25 cellular contexts compared by ENCODE assay signal in the genomic region with DNA sequence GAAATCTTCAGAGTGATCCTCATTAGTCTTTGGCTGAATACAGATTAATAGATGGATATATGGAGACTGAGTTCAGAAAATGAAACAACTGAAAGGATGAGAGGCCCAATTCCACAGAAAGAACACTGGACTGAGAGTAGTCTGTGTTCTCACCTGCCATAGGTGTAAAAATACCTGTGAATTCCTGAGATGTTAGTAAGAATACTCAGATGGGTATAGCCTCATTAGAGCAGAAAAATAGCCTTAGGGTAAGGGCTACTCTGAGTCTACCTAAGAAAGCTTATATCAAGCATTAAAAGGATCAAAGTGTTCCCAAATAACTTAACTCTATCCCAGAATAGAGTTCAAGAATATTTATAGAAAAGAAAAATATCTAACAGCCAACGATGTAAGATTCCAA.
DNase-seq lines count a peak whose midpoint lies in the region; ATAC-seq, FAIRE-seq and TF ChIP-seq lines count a peak whose summit lies in the region.
"Had no signal": no experiment of that assay in that cellular context is flagged by ENCODE, and none has a peak within 500 bp of the region (broad histone marks: within the 10 kb centered on the region; RNA-seq: fewer than 3 reads in every experiment).

No MANE protein-coding gene starts in this region.

- no peak overlapping the region for H3K27ac Mint-ChIP-seq in MCF 10A (ENCODE audit: low read depth, unreplicated experiment)
- H3K27ac Mint-ChIP-seq: B cell; CD4-positive, CD25-positive, alpha-beta regulatory T cell; CD8-positive, alpha-beta T cell; HFFc6 had no signal

- intact Hi-C loops in MCF 10A (cut with micrococcal nuclease): no loop called here
- intact Hi-C loops in mammary epithelial cell (cut with micrococcal nuclease): no loop called here

- H3K27ac ChIP-seq in mammary epithelial cell (ENCODE audit: insufficient read depth, low read depth, low read length) (no peak overlapping the region), keratinocyte (ENCODE audit: control insufficient read depth, insufficient read depth, low read length) (no peak overlapping the region), suprapubic skin (no peak overlapping the region)
- H3K27ac ChIP-seq: 22Rv1, BLaER1, C4-2B had no signal

- no peak for ATAC-seq in GM21737 (IDR thresholded peaks at IDR 0.05; ENCODE audit: unreplicated experiment)
- ATAC-seq: CD8-positive, alpha-beta T cell; GM12878 had no signal

- CTCF ChIA-PET in MCF 10A (lab: Yijun Ruan, JAX) (interaction anchor here (0.6 kb wide), 1 partner anchor 66 kb away, joined by 3 read pairs; no protein-coding TSS in a partner anchor), mammary epithelial cell (lab: Charles Lee; ENCODE audit: low non-redundant PET) (no interaction called here)

- no peaks in the 10 kb centered on the region for H3K9me1 ChIP-seq in keratinocyte (ENCODE audit: control insufficient read depth, extremely low read depth, insufficient read depth, low read length)

- no peak for TF ChIP-seq EP300 in suprapubic skin (IDR thresholded peaks at IDR 0.05)

- H4K20me1 ChIP-seq in mammary epithelial cell (ENCODE audit: insufficient read depth, low read length): no peaks in the 10 kb centered on the region
- H4K20me1 ChIP-seq in keratinocyte (ENCODE audit: control insufficient read depth, extremely low read depth, insufficient read depth, low read length): no peaks in the 10 kb centered on the region
- H4K20me1 ChIP-seq: BLaER1 had no signal

- no peaks in the 10 kb centered on the region for H3K4me1 ChIP-seq in mammary epithelial cell (ENCODE audit: insufficient read depth, low read length)
- no peaks in the 10 kb centered on the region for H3K4me1 ChIP-seq in keratinocyte (ENCODE audit: control insufficient read depth, extremely low read depth, insufficient read depth, low read length)
- no peaks in the 10 kb centered on the region for H3K4me1 ChIP-seq in suprapubic skin
- H3K4me1 ChIP-seq: BLaER1, Caco-2 had no signal

- H3K79me2 ChIP-seq in mammary epithelial cell (ENCODE audit: insufficient read depth, low read length) (no peaks in the 10 kb centered on the region), keratinocyte (ENCODE audit: control insufficient read depth, insufficient read depth, low read length) (no peaks in the 10 kb centered on the region)

- POLR2A ChIA-PET in MCF 10A (lab: Yijun Ruan, JAX): interaction anchor here (0.8 kb wide), 1 partner anchor 13 kb away, joined by 4 read pairs; no protein-coding TSS in a partner anchor

- peaks cover 24% of the 10 kb centered on the region for H3K9me3 Mint-ChIP-seq in MCF 10A (ENCODE audit: unreplicated experiment)

- dilution Hi-C loops in mammary epithelial cell (cut with HindIII; ENCODE audit: low sequenced_read_pairs): no loop called here
- dilution Hi-C loops in keratinocyte (cut with MboI; ENCODE audit: extremely low pct_ligation_motif_present, low sequenced_read_pairs): no loop called here

- no peak for TF ChIP-seq POLR2A in suprapubic skin (IDR thresholded peaks at IDR 0.05)

- H3K27me3 ChIP-seq in mammary epithelial cell (ENCODE audit: insufficient read depth, low read length) (no peaks in the 10 kb centered on the region), keratinocyte (ENCODE audit: control insufficient read depth, extremely low read depth, insufficient read depth, low read length) (no peaks in the 10 kb centered on the region), suprapubic skin (no peaks in the 10 kb centered on the region)
- H3K27me3 ChIP-seq: BLaER1 had no signal

- no peak for TF ChIP-seq CTCF in MCF 10A (IDR thresholded peaks at IDR 0.05; ENCODE audit: unreplicated experiment)
- no peak for TF ChIP-seq CTCF in mammary epithelial cell (conservative IDR thresholded peaks at IDR 0.05 in 1 of 2, IDR thresholded peaks at IDR 0.05 in 1 of 2; ENCODE audit: extremely low read depth in 1 of 2, insufficient read depth in 1 of 2, low read depth in 1 of 2, low read length in 2 of 2)
- TF ChIP-seq CTCF in epithelial cell of esophagus (IDR thresholded peaks at IDR 0.05; ENCODE audit: insufficient read depth, low read depth, low read length, missing control alignments): no peak
- TF ChIP-seq CTCF in keratinocyte (optimal IDR thresholded peaks at IDR 0.05 in 1 of 3, IDR thresholded peaks at IDR 0.05 in 1 of 3, conservative IDR thresholded peaks at IDR 0.05 in 1 of 3; ENCODE audit: extremely low read depth in 1 of 3, insufficient read depth in 2 of 3, low read length in 3 of 3): no peak
- no peak for TF ChIP-seq CTCF in suprapubic skin (IDR thresholded peaks at IDR 0.05)

- H3K9me3 ChIP-seq in mammary epithelial cell (replicated peaks; ENCODE audit: insufficient read depth, low read length): peaks cover 2% of the 10 kb centered on the region
- H3K9me3 ChIP-seq in keratinocyte (ENCODE audit: control insufficient read depth, low read depth, low read length): no peaks in the 10 kb centered on the region
- no peaks in the 10 kb centered on the region for H3K9me3 ChIP-seq in suprapubic skin
- H3K9me3 ChIP-seq: BLaER1, Caco-2, HAP-1 had no signal

- no peak overlapping the region for H3K4me3 Mint-ChIP-seq in MCF 10A (ENCODE audit: unreplicated experiment)
- H3K4me3 Mint-ChIP-seq: B cell; CD4-positive, CD25-positive, alpha-beta regulatory T cell; CD8-positive, alpha-beta T cell; HFFc6 had no signal

- H3K9ac ChIP-seq in mammary epithelial cell (ENCODE audit: insufficient read depth, low read length) (no peak overlapping the region), keratinocyte (ENCODE audit: control insufficient read depth, extremely low read depth, insufficient read depth, low read length) (no peak overlapping the region)
- H3K9ac ChIP-seq: BLaER1 had no signal

- DNase-seq in MCF 10A (ENCODE audit: unreplicated experiment) (peak; percentile 8), mammary epithelial cell (no peak), epithelial cell of esophagus (ENCODE audit: low read depth) (peak; percentile 62), keratinocyte (ENCODE audit: low read depth, low spot score) (peak; percentile 0), renal cortical epithelial cell (ENCODE audit: low read depth) (peak; percentile 0), suprapubic skin (ENCODE audit: low spot score in 2 of 2) (no peak), GM19239 (ENCODE audit: insufficient read length, low spot score) (no peak)
- DNase-seq: Caco-2; CD4-positive, CD25-positive, alpha-beta regulatory T cell; CD8-positive, alpha-beta T cell; DMS153; DMS79; EL; GDM1; GOT3; HFFc6 had no signal

- no peaks in the 10 kb centered on the region for H3K27me3 Mint-ChIP-seq in MCF 10A (ENCODE audit: insufficient read depth, unreplicated experiment)
- H3K27me3 Mint-ChIP-seq: B cell; CD4-positive, CD25-positive, alpha-beta regulatory T cell had no signal

- no peak overlapping the region for H2AFZ ChIP-seq in mammary epithelial cell (ENCODE audit: low read depth, low read length)
- H2AFZ ChIP-seq in keratinocyte (ENCODE audit: control insufficient read depth, low read length): no peak overlapping the region

- in situ Hi-C loops in mammary epithelial cell (cut with MboI; ENCODE audit: low sequenced_read_pairs in 2 of 2): no loop called here

- WGBS in mammary epithelial cell (ENCODE audit: low coverage, missing lambda C conversion rate): 47% methylated on average over 1 of the region's 1 CpG
- whole genome bisulfite sequencing in suprapubic skin: 43% methylated on average over 1 of the region's 1 CpG

- H3K36me3 Mint-ChIP-seq in MCF 10A (ENCODE audit: insufficient read depth, unreplicated experiment): no peaks in the 10 kb centered on the region
- H3K36me3 Mint-ChIP-seq: CD4-positive, CD25-positive, alpha-beta regulatory T cell; CD8-positive, alpha-beta T cell had no signal

- H3K4me2 ChIP-seq in mammary epithelial cell (ENCODE audit: insufficient read depth, low read depth, low read length) (no peak overlapping the region), keratinocyte (ENCODE audit: control insufficient read depth, extremely low read depth, insufficient read depth, low read depth, low read length) (no peak overlapping the region)
- H3K4me2 ChIP-seq: BLaER1 had no signal

- no TSS peak for BruUV-seq in MCF 10A (replicated peaks; lab: Mats Ljungman, UMichigan)
- no TSS peak for BruUV-seq in mammary epithelial cell (replicated peaks; lab: Mats Ljungman, UMichigan)

- no peak for FAIRE-seq in keratinocyte (lab: Jason Lieb, UNC)
- no peak for FAIRE-seq in GM19239 (lab: Jason Lieb, UNC)
- FAIRE-seq: A204.1, GM12878, H54 had no signal

- no peaks in the 10 kb centered on the region for H3K4me1 Mint-ChIP-seq in MCF 10A (ENCODE audit: insufficient read depth, unreplicated experiment)
- H3K4me1 Mint-ChIP-seq: B cell; CD4-positive, CD25-positive, alpha-beta regulatory T cell had no signal

- H3K36me3 ChIP-seq in mammary epithelial cell (ENCODE audit: insufficient read depth, low read length) (no peaks in the 10 kb centered on the region), keratinocyte (ENCODE audit: control insufficient read depth in 2 of 2, extremely low read depth in 1 of 2, insufficient read depth in 2 of 2, low read length in 2 of 2) (no peaks in the 10 kb centered on the region), suprapubic skin (no peaks in the 10 kb centered on the region)
- H3K36me3 ChIP-seq: BLaER1, HAP-1 had no signal

- H3K4me3 ChIP-seq in mammary epithelial cell (replicated peaks in 1 of 3; ENCODE audit: insufficient read depth in 1 of 3, low read depth in 2 of 3, low read length in 3 of 3) (no peak overlapping the region), epithelial cell of esophagus (ENCODE audit: low read length) (no peak overlapping the region), keratinocyte (ENCODE audit: control insufficient read depth in 2 of 3, extremely low read depth in 1 of 3, insufficient read depth in 2 of 3, low read depth in 1 of 3, low read length in 3 of 3) (no peak overlapping the region), suprapubic skin (no peak overlapping the region)
- H3K4me3 ChIP-seq: BLaER1, GM12878, HAP-1 had no signal

Comparison
In these comparisons a context has a peak if more than half of its experiments do, and no peak if none do; other contexts are left out.
1. DNase-seq: peak in MCF 10A (single experiment), epithelial cell of esophagus (single experiment), keratinocyte (single experiment) and renal cortical epithelial cell (single experiment); none in mammary epithelial cell (single experiment), suprapubic skin (0 of 2) and GM19239 (single experiment).